In the genomic region with DNA sequence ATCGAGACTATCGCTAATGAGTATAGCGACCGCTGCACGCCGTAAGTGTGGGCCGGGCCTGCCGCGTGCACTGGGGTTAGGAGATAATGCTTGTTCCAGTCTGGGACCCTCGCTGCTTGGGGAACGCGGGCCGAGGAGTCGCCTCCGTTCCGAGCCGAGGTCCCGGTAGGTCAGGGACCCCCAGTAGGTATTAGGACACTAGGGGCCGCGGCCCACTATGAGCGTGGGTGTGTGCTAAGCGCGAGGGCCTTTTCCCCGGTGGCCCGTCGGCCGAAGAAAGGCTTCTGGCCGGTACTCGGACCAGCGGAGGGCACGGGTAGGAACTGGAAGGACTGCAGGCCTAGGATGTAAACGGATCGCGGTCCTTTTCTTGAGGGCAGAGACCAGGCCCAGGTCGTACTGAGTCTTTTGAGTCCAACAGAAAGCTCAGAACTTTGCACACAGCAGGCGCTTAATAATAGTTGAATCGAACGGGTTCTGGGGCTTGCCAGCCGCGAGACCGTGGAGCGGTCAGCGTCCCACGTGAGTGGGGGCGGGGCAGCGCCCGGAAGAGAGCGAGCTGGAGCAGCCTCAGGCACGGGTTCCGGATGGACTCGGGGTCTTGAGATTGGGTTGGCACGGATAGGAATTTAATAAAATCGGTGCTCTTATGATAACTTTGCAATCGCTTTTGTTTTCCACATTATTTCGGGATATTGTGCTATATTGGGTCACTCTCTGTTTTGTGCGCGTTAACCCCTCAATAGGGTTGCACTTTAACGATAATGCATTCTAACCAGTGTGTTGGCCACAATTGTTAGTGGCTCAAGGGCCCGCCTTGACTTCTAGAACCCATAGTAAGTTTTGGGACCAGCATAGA, we compare ENCODE assay signal across 7 cellular contexts. TPM values are rescaled to one million over a fixed set of nuclear protein-coding genes. Genes with fewer than 3 reads are reported as not detected.
DNase-seq lines count a peak whose midpoint lies in the region; ATAC-seq and TF ChIP-seq lines count a peak whose summit lies in the region.

No MANE protein-coding gene starts in this region.

- no peaks in the 10 kb centered on the region for H3K9me3 ChIP-seq in H9 (ENCODE audit: control insufficient read depth, low read depth, low read length)
- H3K9me3 ChIP-seq in MM.1S (replicated peaks; ENCODE audit: insufficient read depth, low read length) = no peaks in the 10 kb centered on the region
- H3K9me3 ChIP-seq in colonic mucosa = no peaks in the 10 kb centered on the region
- H3K9me3 ChIP-seq in left lung = no peaks in the 10 kb centered on the region

- no peaks in the 10 kb centered on the region for H4K20me1 ChIP-seq in H9 (ENCODE audit: control insufficient read depth, insufficient read depth, insufficient read length)
- peaks cover 3% of the 10 kb centered on the region; the same call in 1 of the 2 replicates for H4K20me1 ChIP-seq in MM.1S (ENCODE audit: insufficient read depth, low read length)

- H2AFZ ChIP-seq in H9 (ENCODE audit: low read length) (no peak overlapping the region), MM.1S (ENCODE audit: low read length) (peak overlapping the region; percentile 71)

- ATAC-seq in left lung = peak; percentile 76

- H3K23me2 ChIP-seq in H9 (ENCODE audit: insufficient read length, low read depth, low read length, poor library complexity, severe bottlenecking) = peaks cover 10% of the 10 kb centered on the region

- H3K18ac ChIP-seq in H9 (ENCODE audit: insufficient read length, low read depth, low read length) = peak overlapping the region; percentile 70

- H3K4me1 ChIP-seq in H9 (ENCODE audit: insufficient read depth, low read length) = peaks cover 2% of the 10 kb centered on the region; the same call in 1 of the 2 replicates
- H3K4me1 ChIP-seq in MM.1S (ENCODE audit: low read length) = peaks cover 28% of the 10 kb centered on the region
- H3K4me1 ChIP-seq in colonic mucosa = peaks cover 7% of the 10 kb centered on the region
- H3K4me1 ChIP-seq in left lung = peaks cover 24 to 55% of the 10 kb centered on the region in 2 donors

- TF ChIP-seq CTCF in GM13976 (IDR thresholded peaks at IDR 0.05; ENCODE audit: borderline replicate concordance, control extremely low read depth, extremely low read depth, insufficient read depth, missing control alignments) = no peak
- TF ChIP-seq CTCF in H9 (conservative IDR thresholded peaks at IDR 0.05) = no peak
- TF ChIP-seq CTCF in MM.1S (IDR thresholded peaks at IDR 0.05; ENCODE audit: low read length) = no peak
- TF ChIP-seq CTCF in colonic mucosa (IDR thresholded peaks at IDR 0.05) = no peak
- TF ChIP-seq CTCF in left lung (IDR thresholded peaks at IDR 0.05) = no peak

- no peaks in the 10 kb centered on the region for H3K27me3 ChIP-seq in H9 (ENCODE audit: insufficient read depth, low read length)
- no peaks in the 10 kb centered on the region for H3K27me3 ChIP-seq in MM.1S (replicated peaks; ENCODE audit: insufficient read depth, low read length)
- no peaks in the 10 kb centered on the region for H3K27me3 ChIP-seq in colonic mucosa
- no peaks in the 10 kb centered on the region for H3K27me3 ChIP-seq in left lung

- peak overlapping the region; percentile 20; the same call in 1 of the 2 replicates for H3K4ac ChIP-seq in H9 (ENCODE audit: low read depth, low read length)

- H4K91ac ChIP-seq in H9 (ENCODE audit: insufficient read length, low read depth, low read length) = no peak overlapping the region

- peak overlapping the region; percentile 6 for H3K27ac ChIP-seq in H9 (ENCODE audit: insufficient read length, low read depth, low read length)
- peak overlapping the region; percentile 95 for H3K27ac ChIP-seq in MM.1S (ENCODE audit: low read length)
- H3K27ac ChIP-seq in colonic mucosa = peak overlapping the region; percentile 99
- peak overlapping the region; percentile 97 to 100 for H3K27ac ChIP-seq in left lung

- peak overlapping the region; percentile 81 for H3K14ac ChIP-seq in H9 (ENCODE audit: insufficient read depth, low read length)

- H3K23ac ChIP-seq in H9 (ENCODE audit: insufficient read length, low read depth, low read length) = no peak overlapping the region

- H3K4me3 ChIP-seq in MM.1S (ENCODE audit: low read length) (peak overlapping the region; percentile 99), colonic mucosa (peak overlapping the region; percentile 76), left lung (peak overlapping the region; percentile 87 to 94)

- no peak overlapping the region for H2BK5ac ChIP-seq in H9 (ENCODE audit: insufficient read length, low read length)

- no peak overlapping the region for H4K8ac ChIP-seq in H9 (replicated peaks; ENCODE audit: insufficient read length, low read depth, low read length)

- peak; percentile 76 for DNase-seq in GM13976 (ENCODE audit: low spot score)
- peak; percentile 50 for DNase-seq in H9
- DNase-seq in MM.1S = peak; percentile 64
- peak; percentile 19 to 59 for DNase-seq in activated CD4-positive, alpha-beta T cell treated with anti-CD3 and anti-CD28 coated beads for 24 hours (ENCODE audit: low read depth in 2 of 2)
- DNase-seq in colonic mucosa = peak; percentile 82
- peak; percentile 82 to 94 for DNase-seq in left lung
- DNase-seq in stimulated activated CD4-positive, alpha-beta T cell treated with anti-CD3 and anti-CD28 coated beads, Interleukin-4, amount 100 ng/mL, for 1 hour = peak; percentile 49

- H2BK15ac ChIP-seq in H9 (ENCODE audit: low read depth, low read length) = no peak overlapping the region

- H3K79me2 ChIP-seq in H9 (ENCODE audit: insufficient read depth, low read length) (peaks cover 49% of the 10 kb centered on the region), MM.1S (ENCODE audit: low read length) (peaks cover 69% of the 10 kb centered on the region)

- peaks cover 28% of the 10 kb centered on the region for H3F3A ChIP-seq in MM.1S (ENCODE audit: insufficient read depth, low read length)

- H3K4me1 Mint-ChIP-seq in H9 = peaks cover 35 to 41% of the 10 kb centered on the region in 2 experiments

- peak overlapping the region; percentile 92 to 93 for H3K4me3 Mint-ChIP-seq in H9

- no peaks in the 10 kb centered on the region for H3K9me2 ChIP-seq in MM.1S (replicated peaks; ENCODE audit: insufficient read depth, low read length)

- H3K9ac ChIP-seq in H9 (ENCODE audit: extremely low read depth, insufficient read length, low read length) (peak overlapping the region; percentile 93), MM.1S (ENCODE audit: low read length) (peak overlapping the region; percentile 99), colonic mucosa (ENCODE audit: low read depth in 2 of 2, low read length in 2 of 2) (peak overlapping the region; percentile 94 to 96)

- H3K27ac Mint-ChIP-seq in H9 = peak overlapping the region; percentile 96 to 100 (median 98)

- H3K36me3 ChIP-seq in MM.1S (replicated peaks; ENCODE audit: insufficient read depth, low read length) (no peaks in the 10 kb centered on the region), colonic mucosa (no peaks in the 10 kb centered on the region), left lung (no peaks in the 10 kb centered on the region)

- H3K9me3 Mint-ChIP-seq in H9 = no peaks in the 10 kb centered on the region; a peak in 1 of 5 replicates

- intact Hi-C loops in colonic mucosa (cut with DNase I) = loop anchor here (5.0 kb wide), 1 partner anchor 90 kb away; a partner anchor contains a TSS
- intact Hi-C loops in left lung (cut with DNase I) = no loop called here

- H3K36me3 Mint-ChIP-seq in H9 (ENCODE audit: insufficient read depth in 1 of 3, low read depth in 3 of 3) = peaks cover 4 to 20% (median 12%) of the 10 kb centered on the region in 3 experiments; a peak in 6 of 7 replicates

- H3T11ph ChIP-seq in H9 (ENCODE audit: low read length) = no peak overlapping the region

- H2BK20ac ChIP-seq in H9 (ENCODE audit: low read depth, low read length, poor library complexity, severe bottlenecking) = no peak overlapping the region

- H3K56ac ChIP-seq in H9 (ENCODE audit: insufficient read length, low read depth, low read length) = no peak overlapping the region

- no peak overlapping the region for H2BK120ac ChIP-seq in H9 (ENCODE audit: low read depth, low read length, poor library complexity, severe bottlenecking)

- no peak overlapping the region for H2AK5ac ChIP-seq in H9 (ENCODE audit: insufficient read length, low read length)

- H3K79me1 ChIP-seq in H9 (ENCODE audit: insufficient read depth, low read depth, low read length, poor library complexity, severe bottlenecking) = no peaks in the 10 kb centered on the region

- H4K5ac ChIP-seq in H9 (ENCODE audit: insufficient read length, low read depth, low read length) = no peak overlapping the region

- H3K4me2 ChIP-seq in H9 (ENCODE audit: insufficient read depth, insufficient read length, low read length) (peak overlapping the region; percentile 90), MM.1S (ENCODE audit: low read depth, low read length) (peak overlapping the region; percentile 93)

- H3K27me3 Mint-ChIP-seq in H9 (ENCODE audit: low read depth) = no peaks in the 10 kb centered on the region

- in situ Hi-C loops in GM13976 (cut with MboI; ENCODE audit: low sequenced_read_pairs, unreplicated experiment) = no loop called here

- H2BK12ac ChIP-seq in H9 (ENCODE audit: insufficient read length, low read depth, low read length) = no peak overlapping the region

- WGBS in H9 (ENCODE audit: extremely low coverage, insufficient read length, low lambda C conversion rate) = no CpG with 5 or more reads among the region's 59 CpGs

RNA-seq across cellular contexts. Expression of a gene that starts 0.7 kb away (rescaled TPM):
- total RNA-seq in H9 (2021) (293 and 300 TPM in 2 replicates), colonic mucosa (100 to 1,000 TPM in 1 of 2 donors, 10 to 100 TPM in 1; 91.2 to 132 TPM), left lung (10 to 100 TPM; 85.5 to 90.7 TPM)

RNA-seq across cellular contexts. Expression of a gene that starts 26.2 kb away (rescaled TPM):
- total RNA-seq in H9 (2021) = 34.0 and 34.4 TPM in 2 replicates
- total RNA-seq in colonic mucosa = 10 to 100 TPM; 24.2 to 31.9 TPM
- total RNA-seq in left lung = 10 to 100 TPM; 20.7 to 22.1 TPM

Comparison
In these comparisons a context has a peak if more than half of its experiments do, and no peak if none do; other contexts are left out.
1. Peak in every context shown above with its lines: DNase-seq, ATAC-seq, H3K4me3 ChIP-seq and H3K27ac ChIP-seq.
2. H3K27ac ChIP-seq: peak in every context shown above with its lines; median percentile 99 in colonic mucosa; 98 in left lung; 95 in MM.1S; 6 in H9.